Comparison of ENCODE assay signal across 8 cellular contexts in genomic region chr1:220046052-220046930, GRCh38. TPM values are rescaled to one million over a fixed set of nuclear protein-coding genes. Genes with fewer than 3 reads are reported as not detected.
DNase-seq lines count a peak whose midpoint lies in the region; ATAC-seq and TF ChIP-seq lines count a peak whose summit lies in the region.

EPRS1 (minus strand) TSS chr1:220046505; CDS start chr1:220046388, 117 bp downstream.

- H3K27ac Mint-ChIP-seq in activated CD4-positive, alpha-beta T cell treated with anti-CD3 and anti-CD28 coated beads, Interleukin-2, amount 10 ng/mL, durations not matched to agents 24 days and 14 days, result peak within 1 kb of the TSS; percentile 92

- peak within 1 kb of the TSS; percentile 75 to 93 for H3K27ac ChIP-seq in coronary artery

- no peaks in the 10 kb centered on the region for H3K27me3 ChIP-seq in BE2C

- H3K9me3 ChIP-seq in BE2C, result no peaks in the 10 kb centered on the region

- DNase-seq in BE2C (peak; percentile 94), GM19238 (ENCODE audit: insufficient read length, low spot score) (peak; percentile 85), NCI-H524 treated with DMSO at 0.1 percent for 48 hours (lab: John Stamatoyannopoulos, UW) (peak; percentile 77), coronary artery (ENCODE audit: low spot score) (peak; percentile 94), left kidney (ENCODE audit: low read depth, low spot score) (peak; percentile 99)
- DNase-seq in activated CD4-positive, alpha-beta T cell treated with anti-CD3 and anti-CD28 coated beads, Interleukin-2, amount 10 ng/mL, durations not matched to agents 24 days and 14 days, result peak; percentile 98
- DNase-seq in stimulated activated CD4-positive, alpha-beta T cell treated with anti-CD3 and anti-CD28 coated beads, Interleukin-2, amount 100 ng/mL, for 4 hours (ENCODE audit: low read depth), result peak; percentile 91

- H3K36me3 Mint-ChIP-seq in activated CD4-positive, alpha-beta T cell treated with anti-CD3 and anti-CD28 coated beads, Interleukin-2, amount 10 ng/mL, durations not matched to agents 24 days and 14 days (ENCODE audit: low read depth), result peaks cover 17% of the 10 kb centered on the region

- peak; percentile 100 for ATAC-seq in HG03457 (IDR thresholded peaks at IDR 0.05; ENCODE audit: unreplicated experiment)

- no peaks in the 10 kb centered on the region for H3K9me3 Mint-ChIP-seq in activated CD4-positive, alpha-beta T cell treated with anti-CD3 and anti-CD28 coated beads, Interleukin-2, amount 10 ng/mL, durations not matched to agents 24 days and 14 days

- peaks cover 5% of the 10 kb centered on the region; the same call in 1 of the 2 replicates for H3K4me1 ChIP-seq in BE2C

- peak within 1 kb of the TSS; percentile 91 for H3K4me3 Mint-ChIP-seq in activated CD4-positive, alpha-beta T cell treated with anti-CD3 and anti-CD28 coated beads, Interleukin-2, amount 10 ng/mL, durations not matched to agents 24 days and 14 days

- H3K4me3 ChIP-seq in BE2C (ENCODE audit: low read depth, low read length), result peak within 1 kb of the TSS; percentile 95
- peak within 1 kb of the TSS; percentile 91 for H3K4me3 ChIP-seq in coronary artery

- no peaks in the 10 kb centered on the region for H3K27me3 Mint-ChIP-seq in activated CD4-positive, alpha-beta T cell treated with anti-CD3 and anti-CD28 coated beads, Interleukin-2, amount 10 ng/mL, durations not matched to agents 24 days and 14 days

- intact Hi-C loops in activated CD4-positive, alpha-beta T cell treated with anti-CD3 and anti-CD28 coated beads, Interleukin-2, amount 10 ng/mL, durations not matched to agents 24 days and 14 days (cut with micrococcal nuclease), result loop anchor here (1.0 to 10.0 kb wide), 4 partner anchors 43 to 1789 kb away; partner anchors contain the start of genes BPNT1, IARS2 and RAB3GAP2

- H3K36me3 ChIP-seq in BE2C, result peaks cover 3% of the 10 kb centered on the region; the same call in 1 of the 2 replicates

- TF ChIP-seq CTCF in BE2C (IDR thresholded peaks at IDR 0.05; ENCODE audit: low read depth, low read length) (peak; percentile 57), coronary artery (IDR thresholded peaks at IDR 0.05) (peak; percentile 64)

- peaks cover 37% of the 10 kb centered on the region for H3K4me1 Mint-ChIP-seq in activated CD4-positive, alpha-beta T cell treated with anti-CD3 and anti-CD28 coated beads, Interleukin-2, amount 10 ng/mL, durations not matched to agents 24 days and 14 days

RNA-seq across cellular contexts. Expression of gene EPRS1, which starts in this region (rescaled TPM):
- polyA plus RNA-seq in BE2C (2012; ENCODE audit: insufficient read depth, insufficient read length, low read depth), result 176 TPM
- 182 and 200 TPM in 2 replicates for total RNA-seq in activated CD4-positive, alpha-beta T cell treated with anti-CD3 and anti-CD28 coated beads, Interleukin-2, amount 10 ng/mL, durations not matched to agents 24 days and 14 days

Comparison
In these comparisons a context has a peak if more than half of its experiments do, and no peak if none do; other contexts are left out.
1. Peak in every context shown above with its lines: DNase-seq, ATAC-seq, H3K4me3 ChIP-seq and H3K27ac ChIP-seq.